In the genomic region with DNA sequence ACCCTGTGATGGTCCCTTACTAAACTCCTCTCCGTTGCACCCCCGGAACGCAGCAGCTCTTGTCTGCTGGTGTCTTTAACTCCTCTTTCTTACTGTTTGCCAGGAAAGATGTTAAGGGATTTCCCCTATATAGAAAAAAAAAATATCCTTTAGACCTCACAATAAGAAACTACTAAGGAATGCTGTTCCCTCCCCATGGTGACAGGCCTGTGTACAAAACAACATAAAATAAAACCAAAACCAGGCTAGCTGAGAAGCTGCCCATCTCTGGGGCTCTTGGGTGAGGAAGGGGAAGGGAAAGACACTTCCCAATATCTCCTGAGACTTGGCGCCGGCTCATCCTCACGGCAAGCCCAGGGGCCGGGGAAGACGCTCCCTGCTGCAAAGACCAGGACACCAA, we compare ENCODE assay signal across 1 cellular context.
TF ChIP-seq lines count a peak whose summit lies in the region.

No MANE protein-coding gene starts in this region.

TF ChIP-seq in HepG2, 621 proteins besides CTCF, POLR2A, EP300 and RAD21 (continued from another document):
- no peak for TF ChIP-seq NFE2L2 (IDR thresholded peaks at IDR 0.05; ENCODE audit: low read length)
- TF ChIP-seq, protein P1, sequence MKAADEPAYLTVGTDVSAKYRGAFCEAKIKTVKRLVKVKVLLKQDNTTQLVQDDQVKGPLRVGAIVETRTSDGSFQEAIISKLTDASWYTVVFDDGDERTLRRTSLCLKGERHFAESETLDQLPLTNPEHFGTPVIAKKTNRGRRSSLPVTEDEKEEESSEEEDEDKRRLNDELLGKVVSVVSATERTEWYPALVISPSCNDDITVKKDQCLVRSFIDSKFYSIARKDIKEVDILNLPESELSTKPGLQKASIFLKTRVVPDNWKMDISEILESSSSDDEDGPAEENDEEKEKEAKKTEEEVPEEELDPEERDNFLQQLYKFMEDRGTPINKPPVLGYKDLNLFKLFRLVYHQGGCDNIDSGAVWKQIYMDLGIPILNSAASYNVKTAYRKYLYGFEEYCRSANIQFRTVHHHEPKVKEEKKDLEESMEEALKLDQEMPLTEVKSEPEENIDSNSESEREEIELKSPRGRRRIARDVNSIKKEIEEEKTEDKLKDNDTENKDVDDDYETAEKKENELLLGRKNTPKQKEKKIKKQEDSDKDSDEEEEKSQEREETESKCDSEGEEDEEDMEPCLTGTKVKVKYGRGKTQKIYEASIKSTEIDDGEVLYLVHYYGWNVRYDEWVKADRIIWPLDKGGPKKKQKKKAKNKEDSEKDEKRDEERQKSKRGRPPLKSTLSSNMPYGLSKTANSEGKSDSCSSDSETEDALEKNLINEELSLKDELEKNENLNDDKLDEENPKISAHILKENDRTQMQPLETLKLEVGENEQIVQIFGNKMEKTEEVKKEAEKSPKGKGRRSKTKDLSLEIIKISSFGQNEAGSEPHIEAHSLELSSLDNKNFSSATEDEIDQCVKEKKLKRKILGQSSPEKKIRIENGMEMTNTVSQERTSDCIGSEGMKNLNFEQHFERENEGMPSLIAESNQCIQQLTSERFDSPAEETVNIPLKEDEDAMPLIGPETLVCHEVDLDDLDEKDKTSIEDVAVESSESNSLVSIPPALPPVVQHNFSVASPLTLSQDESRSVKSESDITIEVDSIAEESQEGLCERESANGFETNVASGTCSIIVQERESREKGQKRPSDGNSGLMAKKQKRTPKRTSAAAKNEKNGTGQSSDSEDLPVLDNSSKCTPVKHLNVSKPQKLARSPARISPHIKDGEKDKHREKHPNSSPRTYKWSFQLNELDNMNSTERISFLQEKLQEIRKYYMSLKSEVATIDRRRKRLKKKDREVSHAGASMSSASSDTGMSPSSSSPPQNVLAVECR (CRISPR knock-in tag; IDR thresholded peaks at IDR 0.05; ENCODE audit: borderline replicate concordance): no peak
- TF ChIP-seq, protein P2, sequence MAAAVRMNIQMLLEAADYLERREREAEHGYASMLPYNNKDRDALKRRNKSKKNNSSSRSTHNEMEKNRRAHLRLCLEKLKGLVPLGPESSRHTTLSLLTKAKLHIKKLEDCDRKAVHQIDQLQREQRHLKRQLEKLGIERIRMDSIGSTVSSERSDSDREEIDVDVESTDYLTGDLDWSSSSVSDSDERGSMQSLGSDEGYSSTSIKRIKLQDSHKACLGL (CRISPR knock-in tag; IDR thresholded peaks at IDR 0.05): no peak
- TF ChIP-seq ZFY (CRISPR knock-in tag; IDR thresholded peaks at IDR 0.05): no peak
- TF ChIP-seq MAFK (conservative IDR thresholded peaks at IDR 0.05 in 1 of 2, IDR thresholded peaks at IDR 0.05 in 1 of 2; ENCODE audit: low read length in 2 of 2): no peak
